In the genomic region with DNA sequence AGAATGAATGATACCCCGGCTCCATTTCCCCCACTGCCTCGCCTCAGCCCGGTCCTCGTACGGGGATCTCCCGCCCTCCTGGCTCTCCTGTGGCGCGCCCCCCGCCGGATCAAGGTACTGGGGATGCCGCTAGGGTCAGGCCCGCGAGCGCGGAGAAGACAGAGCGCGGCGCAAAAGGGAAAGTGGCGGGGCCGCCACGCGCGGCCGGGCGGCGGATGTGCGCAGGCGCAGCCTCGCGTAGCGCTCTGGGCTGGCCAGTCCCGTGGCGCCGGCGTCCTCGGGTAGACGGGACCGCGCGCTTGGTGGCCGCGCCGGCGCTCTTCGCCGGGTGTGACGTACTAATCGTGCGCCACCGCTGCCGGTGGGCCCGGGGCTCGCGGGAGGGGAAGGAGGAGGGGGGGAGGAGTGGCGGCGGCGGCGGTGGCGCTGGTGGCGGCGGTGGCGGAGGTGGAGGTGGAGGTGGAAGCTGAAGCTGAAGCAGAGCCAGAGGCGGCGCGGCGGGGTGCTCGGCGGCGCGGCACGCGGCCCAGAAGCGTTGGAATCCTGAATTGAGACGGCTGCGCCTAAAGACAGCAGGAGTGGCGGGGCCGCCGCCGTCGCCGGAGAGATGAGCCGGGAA, we compare ENCODE assay signal across 8 cellular contexts. TPM values are rescaled to one million over a fixed set of nuclear protein-coding genes. Genes with fewer than 3 reads are reported as not detected.
DNase-seq lines count a peak whose midpoint lies in the region; ATAC-seq and TF ChIP-seq lines count a peak whose summit lies in the region.

A gene (plus strand): TSS at position 331 of the 619 bp plus-strand sequence. CDS start 1,158 bp downstream, outside the sequence.

- H3K4me1 Mint-ChIP-seq in CD4-positive, alpha-beta T cell (ENCODE audit: low read depth): peaks cover 34% of the 10 kb centered on the region
- peaks cover 58% of the 10 kb centered on the region for H3K4me1 Mint-ChIP-seq in activated T-cell treated with anti-CD3 and anti-CD28 coated beads, Interleukin-2, amount 50 U/mL, for 24 hours (ENCODE audit: low read depth)

- CTCF ChIA-PET in CD4-positive, alpha-beta T cell (lab: Charles Lee): interaction anchor here (1.1 to 2.9 kb wide), 24 partner anchors 9 to 238 kb away, joined by 3 to 48 read pairs (median 10); a partner anchor contains a TSS
- CTCF ChIA-PET in PC-9 (lab: Charles Lee): interaction anchor here (0.6 to 2.1 kb wide), 4 partner anchors 47 to 125 kb away, joined by 3 to 22 read pairs (median 5); no protein-coding TSS in a partner anchor

- no peaks in the 10 kb centered on the region for H3K27me3 Mint-ChIP-seq in CD4-positive, alpha-beta T cell
- no peaks in the 10 kb centered on the region for H3K27me3 Mint-ChIP-seq in activated T-cell treated with anti-CD3 and anti-CD28 coated beads, Interleukin-2, amount 50 U/mL, for 24 hours

- POLR2A ChIA-PET in CD4-positive, alpha-beta T cell (lab: Charles Lee): interaction anchor here (0.8 to 4.8 kb wide), 27 partner anchors 9 to 327 kb away, joined by 3 to 51 read pairs (median 5); a partner anchor contains a TSS
- POLR2A ChIA-PET in PC-9 (lab: Charles Lee; ENCODE audit: unreplicated experiment): interaction anchor here (0.5 to 0.7 kb wide), 2 partner anchors 53 to 232 kb away, joined by 7 to 9 read pairs; a partner anchor contains a TSS

- no peaks in the 10 kb centered on the region for H3K9me2 ChIP-seq in PC-9 (ENCODE audit: insufficient read depth)

- intact Hi-C loops in CD4-positive, alpha-beta T cell (cut with DNase I, micrococcal nuclease): loop anchor here (1.0 to 5.0 kb wide), 7 partner anchors 11 to 309 kb away; a partner anchor contains a TSS
- intact Hi-C loops in PC-9 (cut with micrococcal nuclease; ENCODE audit: unreplicated experiment): loop anchor here (1.0 kb wide), 5 partner anchors 28 to 281 kb away; no protein-coding TSS in a partner anchor

- TF ChIP-seq POLR2A in erythroblast (IDR thresholded peaks at IDR 0.05; ENCODE audit: low read length): peak; percentile 71

- peak within 1 kb of the TSS; percentile 88 for H3K27ac ChIP-seq in CD4-positive, alpha-beta T cell (ENCODE audit: low read depth, low read length)
- H3K27ac ChIP-seq in PC-9 (peak within 1 kb of the TSS; percentile 60), mucosa of rectum (ENCODE audit: low read depth in 2 of 2, low read length in 2 of 2) (peak within 1 kb of the TSS; percentile 98 to 99)

- no peaks in the 10 kb centered on the region for H4K20me1 ChIP-seq in PC-9 (ENCODE audit: insufficient read depth)

- peak within 1 kb of the TSS; percentile 93 for H3K27ac Mint-ChIP-seq in CD4-positive, alpha-beta T cell
- peak within 1 kb of the TSS; percentile 94 for H3K27ac Mint-ChIP-seq in activated T-cell treated with anti-CD3 and anti-CD28 coated beads, Interleukin-2, amount 50 U/mL, for 24 hours

- no peaks in the 10 kb centered on the region for H3K36me3 ChIP-seq in PC-9 (ENCODE audit: low read depth)
- peaks cover 12 to 16% of the 10 kb centered on the region in 2 donors for H3K36me3 ChIP-seq in mucosa of rectum (ENCODE audit: control insufficient read depth in 2 of 2, insufficient read depth in 2 of 2, low read length in 2 of 2)

- H3K4me3 Mint-ChIP-seq in CD4-positive, alpha-beta T cell: peak within 1 kb of the TSS; percentile 95
- H3K4me3 Mint-ChIP-seq in activated T-cell treated with anti-CD3 and anti-CD28 coated beads, Interleukin-2, amount 50 U/mL, for 24 hours: peak within 1 kb of the TSS; percentile 96

- TF ChIP-seq CTCF in CD4-positive, alpha-beta T cell (IDR thresholded peaks at IDR 0.05): no peak
- TF ChIP-seq CTCF in PC-9 (conservative IDR thresholded peaks at IDR 0.05): no peak

- H3K4me3 ChIP-seq in PC-9: peak within 1 kb of the TSS; percentile 92
- H3K4me3 ChIP-seq in mucosa of rectum (ENCODE audit: low read length in 2 of 2): peak within 1 kb of the TSS; percentile 69 to 85

- peak within 1 kb of the TSS; percentile 87 to 94 for H3K9ac ChIP-seq in mucosa of rectum (ENCODE audit: low read depth in 1 of 2, low read length in 2 of 2)

- no peaks in the 10 kb centered on the region for H3F3A ChIP-seq in PC-9 (ENCODE audit: insufficient read depth, low read depth)

- no TSS peak for BruUV-seq in PC-9 (replicated peaks; lab: Mats Ljungman, UMichigan)

- H3K9me3 ChIP-seq in CD4-positive, alpha-beta T cell (ENCODE audit: control insufficient read depth, low read length): no peaks in the 10 kb centered on the region
- H3K9me3 ChIP-seq in PC-9 (ENCODE audit: insufficient read depth, low read depth): no peaks in the 10 kb centered on the region
- no peaks in the 10 kb centered on the region for H3K9me3 ChIP-seq in mucosa of rectum (ENCODE audit: control insufficient read depth in 2 of 2, low read length in 2 of 2)

- H3K79me2 ChIP-seq in PC-9 (ENCODE audit: low read depth): peaks cover 25% of the 10 kb centered on the region

- peak within 1 kb of the TSS; percentile 97 for H3K4me2 ChIP-seq in PC-9

- peak within 1 kb of the TSS; percentile 85 for H2AFZ ChIP-seq in PC-9

- H3K4me1 ChIP-seq in PC-9 (replicated peaks; ENCODE audit: insufficient read depth) (peaks cover 9% of the 10 kb centered on the region), mucosa of rectum (ENCODE audit: control insufficient read depth in 2 of 2, insufficient read depth in 2 of 2, low read length in 2 of 2) (peaks cover 55 to 56% of the 10 kb centered on the region in 2 donors)

- ATAC-seq in CD4-positive, alpha-beta T cell (ENCODE audit: poor library complexity): peak; percentile 83
- ATAC-seq in GM19452 (IDR thresholded peaks at IDR 0.05; ENCODE audit: unreplicated experiment): peak; percentile 55

- peaks cover 43% of the 10 kb centered on the region for H3K36me3 Mint-ChIP-seq in CD4-positive, alpha-beta T cell (ENCODE audit: low read depth)
- H3K36me3 Mint-ChIP-seq in activated T-cell treated with anti-CD3 and anti-CD28 coated beads, Interleukin-2, amount 50 U/mL, for 24 hours (ENCODE audit: low read depth): peaks cover 51% of the 10 kb centered on the region

- peak; percentile 77 to 90 (median 84) for DNase-seq in CD4-positive, alpha-beta T cell
- DNase-seq in HPDE6-E6E7 (ENCODE audit: extremely low spot score) (peak; percentile 95), PC-9 (peak; percentile 61 to 91), erythroblast (lab: John Stamatoyannopoulos, UW) (peak; percentile 95 to 97)
- DNase-seq in activated T-cell treated with anti-CD3 and anti-CD28 coated beads, Interleukin-2, amount 50 U/mL, for 24 hours: peak; percentile 94
- DNase-seq in stimulated activated CD8-positive, alpha-beta memory T cell treated with anti-CD3 and anti-CD28 coated beads, Interleukin-4, amount 100 ng/mL, for 24 hours (ENCODE audit: low read depth): peak; percentile 89

- H3K9me3 Mint-ChIP-seq in CD4-positive, alpha-beta T cell: no peaks in the 10 kb centered on the region
- no peaks in the 10 kb centered on the region for H3K9me3 Mint-ChIP-seq in activated T-cell treated with anti-CD3 and anti-CD28 coated beads, Interleukin-2, amount 50 U/mL, for 24 hours

- no peaks in the 10 kb centered on the region for H3K27me3 ChIP-seq in CD4-positive, alpha-beta T cell (ENCODE audit: control insufficient read depth, insufficient read depth, low read length)
- H3K27me3 ChIP-seq in PC-9 (ENCODE audit: insufficient read depth, low read depth) (no peaks in the 10 kb centered on the region), mucosa of rectum (ENCODE audit: control insufficient read depth in 2 of 2, insufficient read depth in 2 of 2, low read length in 2 of 2) (no peaks in the 10 kb centered on the region)

RNA-seq across cellular contexts. Expression of the gene that starts here (rescaled TPM):
- total RNA-seq in CD4-positive, alpha-beta T cell: 10 to 100 TPM; 27.7 to 28.9 TPM
- total RNA-seq in PC-9 (2021): 68.4 and 72.4 TPM in 2 replicates

Comparison
In these comparisons a context has a peak if more than half of its experiments do, and no peak if none do; other contexts are left out.
1. Peak in every context shown above with its lines: DNase-seq, ATAC-seq, H3K4me3 ChIP-seq and H3K27ac ChIP-seq.